8 cellular contexts compared by ENCODE assay signal in the genomic region with DNA sequence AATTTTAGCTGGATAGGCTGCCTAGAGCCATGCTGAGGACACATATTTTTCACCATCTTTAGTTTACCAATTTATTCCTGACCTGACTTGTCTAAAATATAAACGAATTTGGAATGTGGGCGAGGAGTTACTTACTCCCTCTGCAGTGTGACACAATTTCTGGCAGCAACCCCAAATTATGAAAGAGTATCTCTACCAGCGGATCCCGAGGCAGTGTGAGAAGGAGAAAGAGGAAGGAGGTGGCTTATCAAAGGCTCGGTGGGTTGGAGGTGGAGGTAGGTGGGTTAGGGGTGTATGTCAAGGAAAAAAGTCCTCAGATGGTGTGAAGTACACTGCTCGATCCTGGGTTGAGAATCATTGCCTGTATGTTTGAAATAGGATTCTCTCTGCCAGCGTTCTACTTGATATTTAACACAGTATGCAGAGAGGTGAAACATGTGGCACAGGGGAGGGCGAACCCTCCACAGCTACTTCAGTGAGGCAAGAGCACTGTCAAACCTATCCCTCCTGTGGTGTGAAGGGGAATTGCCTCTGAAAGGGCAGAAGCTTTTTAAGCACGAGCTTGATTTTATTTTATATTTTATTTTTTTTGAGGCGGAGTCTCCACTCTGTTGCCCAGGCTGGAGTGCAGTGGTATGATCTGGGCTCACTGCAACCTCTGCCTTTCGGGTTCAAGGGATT.
DNase-seq lines count a peak whose midpoint lies in the region; ATAC-seq and TF ChIP-seq lines count a peak whose summit lies in the region.

No MANE protein-coding gene starts in this region.

- no peak overlapping the region for H3K4me3 ChIP-seq in Loucy (ENCODE audit: low read length, poor library complexity, severe bottlenecking)
- no peak overlapping the region for H3K4me3 ChIP-seq in WERI-Rb-1 (ENCODE audit: low read depth, low read length)
- H3K4me3 ChIP-seq in skin epidermis, result no peak overlapping the region

- H4K20me1 ChIP-seq in Loucy (ENCODE audit: insufficient read depth, low read length, poor library complexity, severe bottlenecking), result no peaks in the 10 kb centered on the region

- H3K27ac ChIP-seq in WERI-Rb-1 (no peak overlapping the region), skin epidermis (peak overlapping the region in 13 of 21 experiments; percentile 5 to 76 (median 26))

- no peaks in the 10 kb centered on the region for H3K79me2 ChIP-seq in Loucy (ENCODE audit: insufficient read depth, low read length)

- H3K9me3 ChIP-seq in Loucy (ENCODE audit: insufficient read depth, low read depth, low read length), result no peaks in the 10 kb centered on the region
- H3K9me3 ChIP-seq in WERI-Rb-1 (ENCODE audit: severe bottlenecking), result peaks cover 3% of the 10 kb centered on the region

- TF ChIP-seq CTCF in Loucy (conservative IDR thresholded peaks at IDR 0.05; ENCODE audit: low read length) (peak; percentile 52), WERI-Rb-1 (IDR thresholded peaks at IDR 0.05; ENCODE audit: low read depth, low read length) (peak; percentile 36; the same call in 1 of the 2 replicates)

- DNase-seq in Daoy (ENCODE audit: low read depth) (peak; percentile 51), WERI-Rb-1 (no peak), fibroblast of gingiva (ENCODE audit: low read depth) (peak; percentile 57), T-helper 9 cell (no peak), NCI-H2081 (lab: John Stamatoyannopoulos, UW) (no peak)

- no peak overlapping the region for H3K9ac ChIP-seq in Loucy (ENCODE audit: low read depth, low read length, poor library complexity, severe bottlenecking)

- no peaks in the 10 kb centered on the region for H3K9me2 ChIP-seq in Loucy (replicated peaks; ENCODE audit: low read depth, low read length)

- no peaks in the 10 kb centered on the region for H3K4me1 ChIP-seq in Loucy (ENCODE audit: insufficient read depth, low read length, poor library complexity, severe bottlenecking)

- H3K27me3 ChIP-seq in Loucy (ENCODE audit: insufficient read depth, low read length, poor library complexity, severe bottlenecking), result no peaks in the 10 kb centered on the region
- H3K27me3 ChIP-seq in WERI-Rb-1 (ENCODE audit: insufficient read depth, low read depth, severe bottlenecking), result no peaks in the 10 kb centered on the region

- peak; percentile 67 for ATAC-seq in GM21529 (IDR thresholded peaks at IDR 0.05; ENCODE audit: unreplicated experiment)

- peak overlapping the region; percentile 76 for H2AFZ ChIP-seq in Loucy (ENCODE audit: low read length)

- H3K4me2 ChIP-seq in Loucy (ENCODE audit: low read depth, low read length, poor library complexity, severe bottlenecking), result no peak overlapping the region

- no peaks in the 10 kb centered on the region for H3K36me3 ChIP-seq in Loucy (ENCODE audit: insufficient read depth, low read length)
- no peaks in the 10 kb centered on the region for H3K36me3 ChIP-seq in WERI-Rb-1

- H3F3A ChIP-seq in Loucy (ENCODE audit: low read depth), result no peaks in the 10 kb centered on the region

Comparison
In these comparisons a context has a peak if more than half of its experiments do, and no peak if none do; other contexts are left out.
1. DNase-seq: peak in Daoy (single experiment) and fibroblast of gingiva (single experiment); none in WERI-Rb-1 (single experiment), T-helper 9 cell (single experiment) and NCI-H2081 (0 of 2).